Comparison of ENCODE assay signal across 14 cellular contexts in the genomic region with DNA sequence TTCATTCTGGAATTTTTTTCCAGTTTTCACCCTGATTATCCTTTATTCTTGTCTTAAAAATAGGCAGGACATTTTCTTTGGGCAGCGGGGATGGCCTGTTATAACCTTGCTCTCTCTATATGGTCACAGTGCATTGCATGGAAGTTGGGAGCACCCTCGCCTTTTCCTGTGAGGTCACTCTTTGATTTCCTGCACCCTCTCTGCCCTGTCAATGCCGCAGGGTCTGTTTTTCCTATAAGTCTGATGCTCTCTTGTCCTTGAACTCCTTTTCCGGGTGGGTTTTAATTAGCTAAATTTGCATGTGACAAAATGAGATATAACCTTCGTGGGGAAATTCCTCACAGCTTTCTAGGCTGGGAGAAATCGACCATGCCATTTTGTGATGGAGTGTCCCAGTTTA.
"Had no signal": no experiment of that assay in that cellular context is flagged by ENCODE, and none has a peak within 500 bp of the region (broad histone marks: within the 10 kb centered on the region; RNA-seq: fewer than 3 reads in every experiment).

No MANE protein-coding gene starts in this region.

- DNase-seq: activated effector memory CD4-positive, alpha-beta T cell treated with Interleukin-2 at 50 U/mL for 16 hours; activated T-cell treated with anti-CD3 and anti-CD28 coated beads, Interleukin-2, amount 50 U/mL, for 1 hour; amygdala; endodermal cell; erythroblast; immature natural killer cell; mammary epithelial cell; nephron progenitor cell; psoas muscle; stimulated activated CD4-positive, alpha-beta T cell treated with anti-CD3 and anti-CD28 coated beads, Interleukin-4, amount 100 ng/mL, for 4 hours; T-helper 17 cell; thyroid gland; uterus had no signal

- H3K4me1 Mint-ChIP-seq: immature natural killer cell had no signal

- H3K4me3 ChIP-seq: psoas muscle, thyroid gland, uterus had no signal

- H3K27ac ChIP-seq: psoas muscle, thyroid gland had no signal

- ATAC-seq: psoas muscle, T-helper 17 cell had no signal

- H3K4me1 ChIP-seq: psoas muscle had no signal

- H3K27me3 Mint-ChIP-seq: activated naive CD8-positive, alpha-beta T cell had no signal

- H3K27ac Mint-ChIP-seq: activated naive CD8-positive, alpha-beta T cell; endodermal cell; immature natural killer cell; nephron progenitor cell; T-helper 17 cell had no signal

- H3K36me3 ChIP-seq: thyroid gland, uterus had no signal

- H3K9me3 Mint-ChIP-seq: endodermal cell, immature natural killer cell, nephron progenitor cell had no signal

- H3K27me3 ChIP-seq: thyroid gland, uterus had no signal

- H3K4me3 Mint-ChIP-seq: activated naive CD8-positive, alpha-beta T cell; endodermal cell; immature natural killer cell; nephron progenitor cell; T-helper 17 cell had no signal

- H3K9me3 ChIP-seq: psoas muscle, thyroid gland, uterus had no signal
